ENCODE assay signal across 12 cellular contexts in the genomic region with DNA sequence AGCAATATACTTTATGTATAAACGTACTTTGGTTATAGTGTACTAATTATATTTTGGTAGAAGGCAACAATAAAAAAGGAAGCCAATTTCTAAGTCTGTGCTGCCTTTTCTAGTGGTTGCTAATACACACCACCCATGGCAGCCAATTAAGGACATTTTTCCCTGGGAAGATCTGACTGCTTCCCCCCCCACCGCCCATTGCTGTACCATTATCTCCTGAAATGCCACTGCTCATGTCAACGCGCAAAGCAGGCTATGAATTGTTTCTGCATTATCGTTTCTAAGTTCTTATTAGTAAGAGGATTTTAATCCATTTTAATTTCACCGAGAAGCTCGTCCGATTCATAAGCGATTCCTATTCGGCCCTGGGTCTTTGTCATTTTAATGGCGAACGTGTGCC. TPM values are rescaled to one million over a fixed set of nuclear protein-coding genes. Genes with fewer than 3 reads are reported as not detected.
DNase-seq lines count a peak whose midpoint lies in the region; ATAC-seq, FAIRE-seq and TF ChIP-seq lines count a peak whose summit lies in the region.
"Had no signal": no experiment of that assay in that cellular context is flagged by ENCODE, and none has a peak within 500 bp of the region (broad histone marks: within the 10 kb centered on the region; RNA-seq: fewer than 3 reads in every experiment).

No MANE protein-coding gene starts in this region.

- no peak for ATAC-seq in GM18867 (IDR thresholded peaks at IDR 0.05; ENCODE audit: unreplicated experiment)
- ATAC-seq in naive thymus-derived CD4-positive, alpha-beta T cell: no peak
- ATAC-seq: K562, right lobe of liver had no signal

- no peaks in the 10 kb centered on the region for H3K36me3 Mint-ChIP-seq in astrocyte (ENCODE audit: low read depth, unreplicated experiment)
- peaks cover 0 to 11% (median 4%) of the 10 kb centered on the region in 5 donors for H3K36me3 Mint-ChIP-seq in naive thymus-derived CD4-positive, alpha-beta T cell

- POLR2A ChIA-PET in naive thymus-derived CD4-positive, alpha-beta T cell (lab: Charles Lee): no interaction called here

- H3K4me3 ChIP-seq in HFF-Myc (replicated peaks; ENCODE audit: low read depth, low read length) (peak overlapping the region; percentile 13; the same call in 1 of the 2 replicates), astrocyte (ENCODE audit: insufficient read depth, low read depth, low read length) (peak overlapping the region; percentile 53), kidney (ENCODE audit: low read length in 2 of 2) (peak overlapping the region; percentile 33 to 51), stomach (peak overlapping the region in 3 of 4 donors; percentile 3 to 20 (median 9))
- no peak overlapping the region for H3K4me3 ChIP-seq in naive thymus-derived CD4-positive, alpha-beta T cell (ENCODE audit: low read length)
- H3K4me3 ChIP-seq: K562, right lobe of liver had no signal

- no peaks in the 10 kb centered on the region for H3K79me2 ChIP-seq in astrocyte (ENCODE audit: insufficient read depth, low read length)

- no peaks in the 10 kb centered on the region for H3K36me3 ChIP-seq in astrocyte (ENCODE audit: insufficient read depth, low read length)
- H3K36me3 ChIP-seq in kidney (ENCODE audit: control insufficient read depth in 1 of 2, insufficient read depth in 2 of 2, low read length in 2 of 2): no peaks in the 10 kb centered on the region
- no peaks in the 10 kb centered on the region for H3K36me3 ChIP-seq in stomach
- H3K36me3 ChIP-seq in naive thymus-derived CD4-positive, alpha-beta T cell (ENCODE audit: control insufficient read depth in 2 of 3, insufficient read depth in 3 of 3, low read length in 3 of 3): no peaks in the 10 kb centered on the region
- H3K36me3 ChIP-seq: right lobe of liver had no signal

- no peak for TF ChIP-seq CTCF in HFF-Myc (IDR thresholded peaks at IDR 0.05; ENCODE audit: low read depth, low read length, missing control alignments)
- no peak for TF ChIP-seq CTCF in astrocyte (IDR thresholded peaks at IDR 0.05; ENCODE audit: insufficient read depth, low read depth, low read length)
- TF ChIP-seq CTCF in kidney (IDR thresholded peaks at IDR 0.05; ENCODE audit: borderline replicate concordance, extremely low read depth, insufficient read depth): no peak
- TF ChIP-seq CTCF in stomach (IDR thresholded peaks at IDR 0.05): no peak

- peak overlapping the region; percentile 91 for H3K4me2 ChIP-seq in astrocyte (ENCODE audit: low read length)

- DNase-seq in HFF-Myc (ENCODE audit: extremely low read depth, low read depth) (no peak), astrocyte (ENCODE audit: low read depth) (no peak), kidney (no peak), stomach (no peak), NOMO-1 treated with dmso at 0.1 percent for 144 hours (lab: John Stamatoyannopoulos, UW; ENCODE audit: unreplicated experiment) (no peak)
- DNase-seq in naive thymus-derived CD4-positive, alpha-beta T cell: no peak
- DNase-seq: activated gamma-delta T cell treated with Interleukin-2 at 50 U/mL for 16 hours, NCI-H526 treated with DMSO at 0.1 percent for 48 hours, right lobe of liver had no signal

- no peak overlapping the region for H3K27ac ChIP-seq in astrocyte (ENCODE audit: low read depth, low read length)
- H3K27ac ChIP-seq in kidney (ENCODE audit: low read depth in 2 of 2, low read length in 2 of 2): no peak overlapping the region
- no peak overlapping the region for H3K27ac ChIP-seq in stomach
- H3K27ac ChIP-seq in naive thymus-derived CD4-positive, alpha-beta T cell (ENCODE audit: low read depth, low read length): no peak overlapping the region
- H3K27ac ChIP-seq: right lobe of liver had no signal

- H4K20me1 ChIP-seq in astrocyte (ENCODE audit: insufficient read depth, low read length): no peaks in the 10 kb centered on the region

- H2AFZ ChIP-seq in astrocyte (ENCODE audit: low read depth, low read length): peak overlapping the region; percentile 71

- H3K4me3 Mint-ChIP-seq in astrocyte (ENCODE audit: unreplicated experiment): peak overlapping the region; percentile 75
- H3K4me3 Mint-ChIP-seq in naive thymus-derived CD4-positive, alpha-beta T cell: peak overlapping the region in 1 of 10 donors; percentile 52

- whole genome bisulfite sequencing in stomach, 5 donors: 20 to 36% (median 32%) methylated on average over 12 of the region's 12 CpGs

- no peak overlapping the region for H3K27ac Mint-ChIP-seq in astrocyte (ENCODE audit: unreplicated experiment)
- H3K27ac Mint-ChIP-seq in naive thymus-derived CD4-positive, alpha-beta T cell: no peak overlapping the region

- H3K9me3 ChIP-seq in astrocyte (ENCODE audit: insufficient read depth, low read depth, low read length) (no peaks in the 10 kb centered on the region), kidney (ENCODE audit: control insufficient read depth in 1 of 2, low read length in 2 of 2) (no peaks in the 10 kb centered on the region), stomach (peaks cover 0 to 10% (median 3%) of the 10 kb centered on the region in 4 donors)
- no peaks in the 10 kb centered on the region for H3K9me3 ChIP-seq in naive thymus-derived CD4-positive, alpha-beta T cell (ENCODE audit: control insufficient read depth in 2 of 3, low read length in 3 of 3)
- H3K9me3 ChIP-seq: right lobe of liver had no signal

- H3K9me3 Mint-ChIP-seq in astrocyte (ENCODE audit: unreplicated experiment): peaks cover 2% of the 10 kb centered on the region
- H3K9me3 Mint-ChIP-seq in naive thymus-derived CD4-positive, alpha-beta T cell: peaks cover 0 to 27% (median 4%) of the 10 kb centered on the region in 11 donors
- H3K9me3 Mint-ChIP-seq: central memory CD8-positive, alpha-beta T cell had no signal

- no peaks in the 10 kb centered on the region for H3K4me1 Mint-ChIP-seq in astrocyte (ENCODE audit: low read depth, unreplicated experiment)
- peaks cover 5 to 17% (median 14%) of the 10 kb centered on the region in 7 donors for H3K4me1 Mint-ChIP-seq in naive thymus-derived CD4-positive, alpha-beta T cell

- H3K27me3 ChIP-seq in astrocyte (ENCODE audit: insufficient read depth, low read length) (peaks cover 22% of the 10 kb centered on the region), stomach (peaks cover 0 to 38% (median 10%) of the 10 kb centered on the region in 3 donors)
- H3K27me3 ChIP-seq in naive thymus-derived CD4-positive, alpha-beta T cell (ENCODE audit: control insufficient read depth in 2 of 2, insufficient read depth in 2 of 2, low read length in 2 of 2): no peaks in the 10 kb centered on the region
- H3K27me3 ChIP-seq: right lobe of liver had no signal

- intact Hi-C loops in kidney (cut with DNase I): no loop called here
- intact Hi-C loops in stomach (cut with DNase I; ENCODE audit: low total_unique reads): no loop called here
- intact Hi-C loops in naive thymus-derived CD4-positive, alpha-beta T cell (cut with micrococcal nuclease): no loop called here

- H3K9ac ChIP-seq in astrocyte (ENCODE audit: low read length) (peak overlapping the region; percentile 43), kidney (ENCODE audit: low read length in 2 of 2) (no peak overlapping the region)

- no peak for TF ChIP-seq EP300 in stomach (IDR thresholded peaks at IDR 0.05)

- no peak for TF ChIP-seq POLR2A in stomach (IDR thresholded peaks at IDR 0.05)

- CTCF ChIA-PET in naive thymus-derived CD4-positive, alpha-beta T cell (lab: Charles Lee): no interaction called here

- H3K27me3 Mint-ChIP-seq in astrocyte (ENCODE audit: low read depth, unreplicated experiment): peaks cover 43% of the 10 kb centered on the region
- peaks cover 47 to 75% (median 60%) of the 10 kb centered on the region in 5 donors for H3K27me3 Mint-ChIP-seq in naive thymus-derived CD4-positive, alpha-beta T cell

- FAIRE-seq in astrocyte (lab: Jason Lieb, UNC) (no peak), kidney (lab: Jason Lieb, UNC) (no peak)
- FAIRE-seq: K562 had no signal

- H3K4me1 ChIP-seq in astrocyte (ENCODE audit: insufficient read depth, low read length) (peaks cover 7% of the 10 kb centered on the region), kidney (ENCODE audit: control insufficient read depth in 1 of 2, insufficient read depth in 1 of 2, low read depth in 1 of 2, low read length in 2 of 2) (no peaks in the 10 kb centered on the region), stomach (peaks cover 4 to 11% (median 7%) of the 10 kb centered on the region in 4 donors)
- H3K4me1 ChIP-seq in naive thymus-derived CD4-positive, alpha-beta T cell (ENCODE audit: control insufficient read depth in 2 of 2, insufficient read depth in 2 of 2, low read length in 2 of 2): peaks cover 0 to 3% of the 10 kb centered on the region in 2 donors
- H3K4me1 ChIP-seq: right lobe of liver had no signal

RNA-seq across cellular contexts. Expression of gene SHC3, which starts 55.6 kb away (rescaled TPM):
- 3.1 and 4.6 TPM in 2 replicates for total RNA-seq in astrocyte
- 1.5 TPM for total RNA-seq in kidney
- 0.95 TPM for polyA plus RNA-seq in kidney (ENCODE audit: insufficient read depth, low read depth, low replicate concordance)
- 1 to 10 TPM in 4 of 5 donors, under 1 TPM in 1; 0.89 to 1.7 (median 1.2) TPM for total RNA-seq in stomach
- polyA plus RNA-seq in stomach: under 1 TPM; 0.15 to 0.81 (median 0.33) TPM
- total RNA-seq in naive thymus-derived CD4-positive, alpha-beta T cell: under 1 TPM in 4 of 5 experiments, not detected in 1; 0.02 to 0.11 (median 0.07) TPM
- polyA plus RNA-seq in naive thymus-derived CD4-positive, alpha-beta T cell: not detected
- total RNA-seq: K562 had no signal
- polyA plus RNA-seq: K562 had no signal
